8 cellular contexts compared by ENCODE assay signal in the genomic region with DNA sequence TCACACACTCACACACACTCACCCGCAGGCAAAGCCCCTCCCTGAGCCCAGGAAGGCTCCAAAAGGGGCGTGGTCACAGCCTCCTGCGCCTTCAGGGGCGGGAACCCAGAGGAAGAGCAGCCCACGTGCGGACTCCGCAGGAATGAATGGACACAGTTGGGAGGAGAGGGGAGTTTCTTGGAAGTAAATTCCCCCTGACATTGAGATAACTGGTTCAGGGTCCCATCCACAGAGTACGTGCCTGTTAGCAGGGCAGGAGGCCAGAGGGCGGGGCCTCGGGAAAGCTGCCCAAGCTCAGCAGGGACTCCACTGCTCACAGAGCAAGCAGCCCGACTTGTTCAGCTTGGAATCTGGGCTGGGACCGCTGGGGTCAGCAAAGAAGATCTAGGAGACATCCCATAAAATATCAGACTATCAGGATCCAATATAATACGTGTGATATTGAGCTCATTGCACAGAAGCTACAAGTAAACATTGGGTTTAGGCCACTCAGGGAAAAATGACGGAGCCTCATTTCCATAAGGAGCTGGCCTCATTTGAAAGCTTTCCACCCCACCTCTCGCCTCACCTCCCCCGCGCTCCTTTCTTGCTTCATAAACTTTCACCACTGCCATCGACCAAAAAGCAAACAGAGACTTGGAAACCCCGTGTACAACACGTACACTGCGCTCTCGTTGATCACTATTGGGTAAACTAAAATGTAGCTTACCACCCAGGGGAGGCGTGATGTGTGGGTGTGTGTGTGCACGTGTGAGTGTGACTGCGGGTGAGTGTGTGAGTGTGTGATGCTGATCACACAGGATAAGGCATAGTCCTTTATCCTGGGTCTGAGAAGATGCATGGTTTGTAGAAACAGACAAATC. TPM values are rescaled to one million over a fixed set of nuclear protein-coding genes. Genes with fewer than 3 reads are reported as not detected.
A peak's percentile ranks its signal among the peaks of the same experiment; 100 is the strongest.
DNase-seq lines count a peak whose midpoint lies in the region; ATAC-seq and TF ChIP-seq lines count a peak whose summit lies in the region.

No MANE protein-coding gene starts in this region.

- H3K4me3 Mint-ChIP-seq in activated naive CD8-positive, alpha-beta T cell treated with anti-CD3 and anti-CD28 coated beads, Interleukin-2, amount 50 U/mL, for 24 hours: no peak overlapping the region

- TF ChIP-seq CTCF in hepatocyte (IDR thresholded peaks at IDR 0.05; ENCODE audit: poor library complexity) (no peak), dorsolateral prefrontal cortex (IDR thresholded peaks at IDR 0.05 in 54 of 56, conservative IDR thresholded peaks at IDR 0.05 in 2 of 56; ENCODE audit: low read depth in 1 of 56, partially characterized antibody in 56 of 56) (no peak), GM20000 (IDR thresholded peaks at IDR 0.05; ENCODE audit: extremely low read depth, missing control alignments) (no peak)

- DNase-seq in HK-2 (ENCODE audit: unreplicated experiment) (peak; percentile 22), SW480 (ENCODE audit: low spot score) (peak; percentile 36), hepatocyte (ENCODE audit: low spot score) (peak; percentile 83), dorsolateral prefrontal cortex (no peak), GM20000 (ENCODE audit: low spot score) (no peak)
- no peak for DNase-seq in activated naive CD8-positive, alpha-beta T cell treated with anti-CD3 and anti-CD28 coated beads, Interleukin-2, amount 50 U/mL, for 24 hours

- no peaks in the 10 kb centered on the region for H3K79me2 ChIP-seq in hepatocyte

- no peak overlapping the region for H3K4me3 ChIP-seq in hepatocyte
- peak overlapping the region; percentile 21 to 60 for H3K4me3 ChIP-seq in stomach smooth muscle (ENCODE audit: low read length in 2 of 2)
- peak overlapping the region in 28 of 59 donors; percentile 1 to 49 (median 16) for H3K4me3 ChIP-seq in dorsolateral prefrontal cortex

- peaks cover 6% of the 10 kb centered on the region for H3K4me1 Mint-ChIP-seq in activated naive CD8-positive, alpha-beta T cell treated with anti-CD3 and anti-CD28 coated beads, Interleukin-2, amount 50 U/mL, for 24 hours

- no peak overlapping the region for H3K9ac ChIP-seq in stomach smooth muscle (ENCODE audit: low read length in 2 of 2)

- peaks cover 2% of the 10 kb centered on the region for H3K36me3 Mint-ChIP-seq in activated naive CD8-positive, alpha-beta T cell treated with anti-CD3 and anti-CD28 coated beads, Interleukin-2, amount 50 U/mL, for 24 hours (ENCODE audit: low read depth)

- no peaks in the 10 kb centered on the region for H3K27me3 ChIP-seq in hepatocyte
- no peaks in the 10 kb centered on the region for H3K27me3 ChIP-seq in stomach smooth muscle (ENCODE audit: control insufficient read depth in 1 of 2, insufficient read depth in 2 of 2, low read length in 2 of 2)
- no peaks in the 10 kb centered on the region for H3K27me3 ChIP-seq in dorsolateral prefrontal cortex

- H3K4me2 ChIP-seq in hepatocyte: peak overlapping the region; percentile 65

- H3K9me3 ChIP-seq in hepatocyte (ENCODE audit: low read depth) (no peaks in the 10 kb centered on the region), stomach smooth muscle (ENCODE audit: control insufficient read depth in 2 of 2, low read length in 2 of 2) (no peaks in the 10 kb centered on the region)

- intact Hi-C loops in dorsolateral prefrontal cortex (cut with DNase I): no loop called here

- H4K20me1 ChIP-seq in hepatocyte (ENCODE audit: insufficient read depth, poor library complexity, severe bottlenecking): no peaks in the 10 kb centered on the region

- H3K36me3 ChIP-seq in hepatocyte (replicated peaks; ENCODE audit: insufficient read depth, low read depth): no peaks in the 10 kb centered on the region
- H3K36me3 ChIP-seq in stomach smooth muscle (ENCODE audit: control insufficient read depth in 2 of 2, insufficient read depth in 2 of 2, low read length in 2 of 2): peaks cover 0 to 2% of the 10 kb centered on the region in 2 donors

- no peak overlapping the region for H2AFZ ChIP-seq in hepatocyte

- H3K9me3 Mint-ChIP-seq in activated naive CD8-positive, alpha-beta T cell treated with anti-CD3 and anti-CD28 coated beads, Interleukin-2, amount 50 U/mL, for 24 hours: no peaks in the 10 kb centered on the region

- H3K27ac Mint-ChIP-seq in activated naive CD8-positive, alpha-beta T cell treated with anti-CD3 and anti-CD28 coated beads, Interleukin-2, amount 50 U/mL, for 24 hours: no peak overlapping the region

- WGBS in hepatocyte (ENCODE audit: low lambda C conversion rate, missing lambda C conversion rate): 26% methylated on average over 25 of the region's 25 CpGs

- H3K4me1 ChIP-seq in hepatocyte (ENCODE audit: insufficient read depth) (peaks cover 20% of the 10 kb centered on the region), stomach smooth muscle (ENCODE audit: control insufficient read depth, insufficient read depth, low read length) (peaks cover 39% of the 10 kb centered on the region)

- H3K27ac ChIP-seq in hepatocyte (no peak overlapping the region), stomach smooth muscle (ENCODE audit: low read length) (no peak overlapping the region), dorsolateral prefrontal cortex (no peak overlapping the region)

- H3K9me2 ChIP-seq in hepatocyte (replicated peaks; ENCODE audit: insufficient read depth): no peaks in the 10 kb centered on the region

- H3K27me3 Mint-ChIP-seq in activated naive CD8-positive, alpha-beta T cell treated with anti-CD3 and anti-CD28 coated beads, Interleukin-2, amount 50 U/mL, for 24 hours: no peaks in the 10 kb centered on the region

- ATAC-seq in HG02678 (IDR thresholded peaks at IDR 0.05; ENCODE audit: unreplicated experiment): no peak
- no peak for ATAC-seq in activated naive CD8-positive, alpha-beta T cell treated with anti-CD3 and anti-CD28 coated beads, Interleukin-2, amount 50 U/mL, for 24 hours

RNA-seq across cellular contexts. Expression of a gene that starts 36.0 kb away (rescaled TPM):
- 41.9 and 46.6 TPM in 2 replicates for total RNA-seq in hepatocyte
- 49.6 and 55.7 TPM in 2 replicates for polyA plus RNA-seq in hepatocyte
- total RNA-seq in dorsolateral prefrontal cortex: 100 to 1,000 TPM in 78 of 120 experiments, 10 to 100 TPM in 42; 50.8 to 137 (median 106) TPM

Comparison
In these comparisons a context has a peak if more than half of its experiments do, and no peak if none do; other contexts are left out.
1. DNase-seq: peak in HK-2 (single experiment), SW480 (single experiment) and hepatocyte (single experiment); none in dorsolateral prefrontal cortex (0 of 10), GM20000 (single experiment) and activated naive CD8-positive, alpha-beta T cell treated with anti-CD3 and anti-CD28 coated beads, Interleukin-2, amount 50 U/mL, for 24 hours (single experiment).